In the genomic region with DNA sequence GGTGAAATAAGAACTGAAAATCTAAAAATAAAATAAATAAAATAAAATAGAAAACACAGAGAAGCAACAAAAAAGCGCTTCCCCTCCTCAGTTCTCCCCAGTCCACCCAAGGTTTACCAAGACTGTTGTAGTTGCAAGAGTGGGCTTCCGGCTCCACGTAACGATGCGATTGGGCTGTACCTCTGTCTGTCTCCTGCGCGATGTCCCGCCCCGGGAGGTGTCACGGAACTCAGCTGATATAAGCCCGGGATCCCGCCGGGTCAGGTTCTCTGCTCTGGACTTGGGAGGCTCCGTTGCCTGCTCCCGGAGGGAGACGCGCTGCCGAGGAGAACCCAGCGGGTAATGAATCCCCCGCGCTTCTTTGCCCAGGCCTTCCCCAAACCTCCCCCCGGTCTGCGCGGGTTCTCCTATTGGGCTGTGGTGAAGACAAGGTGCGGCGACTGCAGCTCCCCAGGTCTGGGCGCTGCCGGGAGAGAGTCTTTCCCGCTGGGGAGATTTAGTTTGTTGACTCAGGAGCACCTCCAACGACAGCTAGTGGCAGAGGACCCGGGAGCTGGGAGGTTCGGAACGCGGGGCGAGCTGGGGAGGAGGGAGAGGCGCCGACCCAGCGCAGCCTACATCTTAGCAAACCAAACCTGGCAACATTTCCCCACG, we compare ENCODE assay signal across 7 cellular contexts. TPM values are rescaled to one million over a fixed set of nuclear protein-coding genes. Genes with fewer than 3 reads are reported as not detected.
A peak's percentile ranks its signal among the peaks of the same experiment; 100 is the strongest.
DNase-seq lines count a peak whose midpoint lies in the region; ATAC-seq and TF ChIP-seq lines count a peak whose summit lies in the region.

TSS of gene SLFN5 (plus strand) at position 268 of the 654 bp plus-strand sequence. CDS start 15,619 bp downstream, outside the sequence.

- H3K27ac ChIP-seq in WERI-Rb-1 (no peak within 1 kb of the TSS), breast epithelium (peak within 1 kb of the TSS; percentile 97 to 99)

- H3K4me1 ChIP-seq in breast epithelium (peaks cover 0 to 3% of the 10 kb centered on the region in 2 donors), skeletal muscle satellite cell (ENCODE audit: control insufficient read depth, insufficient read depth, low read length) (peaks cover 37% of the 10 kb centered on the region)

- TF ChIP-seq CTCF in WERI-Rb-1 (IDR thresholded peaks at IDR 0.05; ENCODE audit: low read depth, low read length) (no peak), breast epithelium (IDR thresholded peaks at IDR 0.05) (no peak)

- H3K4me2 ChIP-seq in skeletal muscle satellite cell (ENCODE audit: low read length) = peak within 1 kb of the TSS; percentile 83

- peaks cover 87% of the 10 kb centered on the region for H3K27me3 ChIP-seq in WERI-Rb-1 (ENCODE audit: insufficient read depth, low read depth, severe bottlenecking)
- H3K27me3 ChIP-seq in breast epithelium = no peaks in the 10 kb centered on the region
- no peaks in the 10 kb centered on the region for H3K27me3 ChIP-seq in skeletal muscle satellite cell (ENCODE audit: control insufficient read depth, insufficient read depth, low read length)

- H3K9me3 ChIP-seq in WERI-Rb-1 (ENCODE audit: severe bottlenecking) (peaks cover 5% of the 10 kb centered on the region), breast epithelium (no peaks in the 10 kb centered on the region), iPS-18c (ENCODE audit: control insufficient read depth, insufficient read depth, low read length) (no peaks in the 10 kb centered on the region), skeletal muscle satellite cell (replicated peaks; ENCODE audit: low read length) (no peaks in the 10 kb centered on the region)

- intact Hi-C loops in breast epithelium (cut with DNase I; ENCODE audit: low total_unique reads) = no loop called here

- H3K36me3 ChIP-seq in WERI-Rb-1 (no peaks in the 10 kb centered on the region), breast epithelium (no peaks in the 10 kb centered on the region), skeletal muscle satellite cell (ENCODE audit: insufficient read depth, low read length) (peaks cover 10% of the 10 kb centered on the region)

- ATAC-seq in GM18505 (IDR thresholded peaks at IDR 0.05; ENCODE audit: unreplicated experiment) (peak; percentile 56), HG02884 (IDR thresholded peaks at IDR 0.05; ENCODE audit: unreplicated experiment) (peak; percentile 66)

- DNase-seq in NCI-H1930 (lab: John Stamatoyannopoulos, UW) = peak; percentile 19 to 43
- DNase-seq in WERI-Rb-1 = peak; percentile 77
- DNase-seq in breast epithelium (ENCODE audit: low spot score in 2 of 2) = peak; percentile 96 to 97

- H3K4me3 ChIP-seq in WERI-Rb-1 (ENCODE audit: low read depth, low read length) (peak within 1 kb of the TSS; percentile 40), breast epithelium (peak within 1 kb of the TSS; percentile 67 to 92 (median 77)), iPS-18c (ENCODE audit: insufficient read depth, low read depth, low read length) (peak within 1 kb of the TSS; percentile 58), skeletal muscle satellite cell (ENCODE audit: low read length) (peak within 1 kb of the TSS; percentile 85)

- TF ChIP-seq POLR2A in GM18505 (IDR thresholded peaks at IDR 0.05; ENCODE audit: borderline replicate concordance, extremely low read depth, insufficient read depth, insufficient read length) (peak; percentile 98), breast epithelium (IDR thresholded peaks at IDR 0.05) (peak; percentile 97)

- H3K9ac ChIP-seq in skeletal muscle satellite cell (ENCODE audit: low read depth, low read length) = peak within 1 kb of the TSS; percentile 94

RNA-seq across cellular contexts. Expression of gene SLFN5, which starts in this region (rescaled TPM):
- 10 to 100 TPM; 29.8 to 35.0 (median 34.1) TPM for total RNA-seq in breast epithelium
- 54.6 and 71.5 TPM in 2 replicates for total RNA-seq in skeletal muscle satellite cell (2012; rRNA removed)

Comparison
In these comparisons a context has a peak if more than half of its experiments do, and no peak if none do; other contexts are left out.
1. DNase-seq: peak in every context shown above with its lines; median percentile 96 in breast epithelium; 77 in WERI-Rb-1; 31 in NCI-H1930.